ENCODE assay signal across 9 cellular contexts in genomic region chr6:7615611-7616383, GRCh38. TPM values are rescaled to one million over a fixed set of nuclear protein-coding genes. Genes with fewer than 3 reads are reported as not detected.
DNase-seq lines count a peak whose midpoint lies in the region; ATAC-seq, FAIRE-seq and TF ChIP-seq lines count a peak whose summit lies in the region.
"Had no signal": no experiment of that assay in that cellular context is flagged by ENCODE, and none has a peak within 500 bp of the region (broad histone marks: within the 10 kb centered on the region; RNA-seq: fewer than 3 reads in every experiment).

No MANE protein-coding gene starts in this region.

- H3K27me3 ChIP-seq in PC-3 (ENCODE audit: low read length), result no peaks in the 10 kb centered on the region
- H3K27me3 ChIP-seq: BLaER1 treated with 17β-estradiol and CSF1 and Interleukin-3, amounts not matched to agents 10 nM and 100 nM had no signal

- no peak overlapping the region for H2AFZ ChIP-seq in PC-3 (ENCODE audit: low read length)

- in situ Hi-C loops in T47D (cut with HindIII; ENCODE audit: low pct_unique_long_range_greater_than_20kb, low sequenced_read_pairs), result no loop called here

- no peaks in the 10 kb centered on the region for H3K9me3 Mint-ChIP-seq in stimulated activated naive B cell treated with anti-CD40 and anti-IgM and Interleukin-4, amounts not matched to agents 10 μg/mL and 1 μg/mL and 100 μg/mL, for 72 hours

- CTCF ChIA-PET in HEK293T (lab: Yijun Ruan, JAX) (interaction anchor here (0.6 to 1.1 kb wide), 6 partner anchors 10 to 935 kb away, joined by 3 to 11 read pairs (median 4); no protein-coding TSS in a partner anchor), PC-3 (lab: Charles Lee) (interaction anchor here (0.6 to 0.7 kb wide), 3 partner anchors 12 to 72 kb away, joined by 3 to 7 read pairs (median 3); no protein-coding TSS in a partner anchor)

- H3K9me3 ChIP-seq in PC-3 (ENCODE audit: low read length), result no peaks in the 10 kb centered on the region
- H3K9me3 ChIP-seq: BLaER1 treated with 17β-estradiol and CSF1 and Interleukin-3, amounts not matched to agents 10 nM and 100 nM had no signal

- no peaks in the 10 kb centered on the region for H3K9me2 ChIP-seq in PC-3 (replicated peaks; ENCODE audit: low read length)

- H3K27me3 Mint-ChIP-seq in stimulated activated naive B cell treated with anti-CD40 and anti-IgM and Interleukin-4, amounts not matched to agents 10 μg/mL and 1 μg/mL and 100 μg/mL, for 72 hours, result peaks cover 12 to 20% of the 10 kb centered on the region in 2 donors

- H3K36me3 Mint-ChIP-seq in stimulated activated naive B cell treated with anti-CD40 and anti-IgM and Interleukin-4, amounts not matched to agents 10 μg/mL and 1 μg/mL and 100 μg/mL, for 72 hours, result peaks cover 8 to 16% of the 10 kb centered on the region in 2 donors

- intact Hi-C loops in PC-3 (cut with micrococcal nuclease), result loop anchor here (1.0 to 10.0 kb wide), 4 partner anchors 190 to 939 kb away; no protein-coding TSS in a partner anchor

- peak; percentile 79 for TF ChIP-seq CTCF in PC-3 (conservative IDR thresholded peaks at IDR 0.05; ENCODE audit: low read depth, low read length)

- peaks cover 17 to 21% of the 10 kb centered on the region in 2 donors for H3K4me1 Mint-ChIP-seq in stimulated activated naive B cell treated with anti-CD40 and anti-IgM and Interleukin-4, amounts not matched to agents 10 μg/mL and 1 μg/mL and 100 μg/mL, for 72 hours

- FAIRE-seq in islet of Langerhans (lab: Jason Lieb, UNC), result peak; percentile 96

- no peak overlapping the region for H3K4me3 ChIP-seq in PC-3 (ENCODE audit: low read length)
- H3K4me3 ChIP-seq: BLaER1 treated with 17β-estradiol and CSF1 and Interleukin-3, amounts not matched to agents 10 nM and 100 nM had no signal

- H3K27ac Mint-ChIP-seq in stimulated activated naive B cell treated with anti-CD40 and anti-IgM and Interleukin-4, amounts not matched to agents 10 μg/mL and 1 μg/mL and 100 μg/mL, for 72 hours, result no peak overlapping the region

- DNase-seq in NCI-H1417 (lab: John Stamatoyannopoulos, UW), result peak; percentile 43 to 78 (median 68)
- no peak for DNase-seq in NCI-H1417 treated with DMSO at 0.1 percent for 48 hours (lab: John Stamatoyannopoulos, UW)
- DNase-seq in HEK293T (ENCODE audit: extremely low spot score), result peak; percentile 62
- DNase-seq in PC-3, result peak; percentile 87
- DNase-seq in T47D (ENCODE audit: low read depth in 1 of 2, low spot score in 1 of 2), result peak; percentile 16 to 79
- peak; percentile 14 for DNase-seq in stimulated activated naive B cell treated with anti-CD40 and anti-IgM and Interleukin-4, amounts not matched to agents 10 μg/mL and 1 μg/mL and 100 μg/mL, for 72 hours
- DNase-seq in GM19238 (ENCODE audit: insufficient read length, low spot score), result no peak

- BruUV-seq in PC-3 (replicated peaks; lab: Mats Ljungman, UMichigan), result no TSS peak

- POLR2A ChIA-PET in HEK293T (lab: Yijun Ruan, JAX), result interaction anchor here (0.6 kb wide), 1 partner anchor 26 kb away, joined by 3 read pairs; the partner anchor contains the start of gene SNRNP48
- POLR2A ChIA-PET in PC-3 (lab: Charles Lee; ENCODE audit: unreplicated experiment), result no interaction called here

- H3K79me2 ChIP-seq in PC-3 (ENCODE audit: low read length), result no peaks in the 10 kb centered on the region

- no peaks in the 10 kb centered on the region for H4K20me1 ChIP-seq in PC-3 (ENCODE audit: low read length)

- H3K4me2 ChIP-seq in PC-3 (ENCODE audit: low read length), result peak overlapping the region; percentile 48; the same call in 1 of the 2 replicates

- ATAC-seq in PC-3, result peak; percentile 58
- peak in 1 of 2 donors; percentile 38 for ATAC-seq in stimulated activated naive B cell treated with anti-CD40 and anti-IgM and Interleukin-4, amounts not matched to agents 10 μg/mL and 1 μg/mL and 100 μg/mL, for 72 hours (replicated peaks)

- H3K4me1 ChIP-seq in PC-3 (ENCODE audit: insufficient read depth, low read length), result peaks cover 11% of the 10 kb centered on the region

- no peak overlapping the region for H3K4me3 Mint-ChIP-seq in stimulated activated naive B cell treated with anti-CD40 and anti-IgM and Interleukin-4, amounts not matched to agents 10 μg/mL and 1 μg/mL and 100 μg/mL, for 72 hours

- H3K36me3 ChIP-seq in PC-3 (ENCODE audit: low read depth, low read length), result peaks cover 9% of the 10 kb centered on the region; the same call in 1 of the 2 replicates

- H3F3A ChIP-seq in PC-3 (ENCODE audit: low read length, unreplicated experiment), result no peaks in the 10 kb centered on the region

- no peak overlapping the region for H3K27ac ChIP-seq in PC-3 (ENCODE audit: low read length)

- no peak overlapping the region for H3K9ac ChIP-seq in PC-3 (ENCODE audit: low read length)

TF ChIP-seq in HEK293T, 16 proteins besides CTCF, POLR2A, EP300 and RAD21:
- no peak for TF ChIP-seq FOXM1 (IDR thresholded peaks at IDR 0.05; ENCODE audit: borderline replicate concordance)
- no peak for TF ChIP-seq ZNF384 (IDR thresholded peaks at IDR 0.05)
- no peak for TF ChIP-seq TARDBP (IDR thresholded peaks at IDR 0.05)
- no peak for TF ChIP-seq FOXA1 (IDR thresholded peaks at IDR 0.05)
- TF ChIP-seq PKNOX1 (IDR thresholded peaks at IDR 0.05), result no peak
- TF ChIP-seq HDGF (IDR thresholded peaks at IDR 0.05; ENCODE audit: borderline replicate concordance), result no peak
- TF ChIP-seq SP1 (IDR thresholded peaks at IDR 0.05), result no peak
- no peak for TF ChIP-seq CTBP1 (IDR thresholded peaks at IDR 0.05; ENCODE audit: borderline replicate concordance)
- TF ChIP-seq NFRKB (IDR thresholded peaks at IDR 0.05), result no peak
- TF ChIP-seq ELF4 (IDR thresholded peaks at IDR 0.05), result no peak
- no peak for TF ChIP-seq SUZ12 (IDR thresholded peaks at IDR 0.05)
- TF ChIP-seq ARNT (IDR thresholded peaks at IDR 0.05), result no peak
- TF ChIP-seq L3MBTL2 (conservative IDR thresholded peaks at IDR 0.05), result no peak
- no peak for TF ChIP-seq BHLHE40 (IDR thresholded peaks at IDR 0.05; ENCODE audit: borderline replicate concordance)
- TF ChIP-seq LEF1 (IDR thresholded peaks at IDR 0.05; ENCODE audit: borderline replicate concordance), result no peak
- no peak for TF ChIP-seq FOXK2 (IDR thresholded peaks at IDR 0.05)

RNA-seq across cellular contexts. Expression of gene SNRNP48, which starts 25.8 kb away (rescaled TPM):
- total RNA-seq in PC-3 (2014; rRNA removed), result 7.0 and 7.7 TPM in 2 replicates

Comparison
In these comparisons a context has a peak if more than half of its experiments do, and no peak if none do; other contexts are left out.
1. DNase-seq: peak in NCI-H1417 (3 of 3), HEK293T (single experiment), PC-3 (single experiment), T47D (2 of 2) and stimulated activated naive B cell treated with anti-CD40 and anti-IgM and Interleukin-4, amounts not matched to agents 10 μg/mL and 1 μg/mL and 100 μg/mL, for 72 hours (single experiment); none in NCI-H1417 treated with DMSO at 0.1 percent for 48 hours (single experiment) and GM19238 (single experiment).